ENCODE assay signal across 8 cellular contexts in the genomic region with DNA sequence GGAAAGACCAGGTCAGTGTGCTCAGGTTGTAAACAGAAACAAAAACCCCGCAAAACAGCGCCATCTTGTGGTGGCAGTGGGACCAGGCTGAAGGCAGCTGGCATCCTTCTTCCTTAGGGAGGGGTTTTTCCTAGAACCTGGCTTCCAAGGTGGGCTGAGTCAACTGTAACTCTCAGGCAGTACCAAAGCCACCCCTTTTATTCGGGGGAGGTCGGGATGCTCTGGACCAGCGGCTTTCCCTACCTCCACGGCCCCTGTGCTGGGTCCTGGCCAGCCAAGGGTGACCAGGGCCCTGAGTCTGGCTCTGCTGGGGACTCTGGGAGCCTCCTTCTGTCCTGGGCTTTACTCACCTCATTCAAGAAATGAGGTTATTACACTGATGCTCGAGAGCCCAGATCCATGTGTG.
DNase-seq lines count a peak whose midpoint lies in the region; ATAC-seq, FAIRE-seq and TF ChIP-seq lines count a peak whose summit lies in the region.

No MANE protein-coding gene starts in this region.

- H3K4me3 ChIP-seq in AG04450 (ENCODE audit: low read depth, low read length): no peak overlapping the region

- ATAC-seq in GM21786 (IDR thresholded peaks at IDR 0.05; ENCODE audit: unreplicated experiment): no peak

- peaks cover 41% of the 10 kb centered on the region for H3K27me3 ChIP-seq in AG04450 (ENCODE audit: control insufficient read depth, insufficient read depth, low read length)

- peak; percentile 60 for FAIRE-seq in GM18507 (lab: Jason Lieb, UNC)

- DNase-seq in AG04450 (ENCODE audit: low read depth, low spot score): no peak
- DNase-seq in GM18507 (ENCODE audit: extremely low spot score, insufficient read length, low read depth): peak; percentile 39
- DNase-seq in NCI-H446 (lab: John Stamatoyannopoulos, UW): peak; percentile 1 to 68
- peak; percentile 43 to 52 for DNase-seq in activated CD4-positive, alpha-beta T cell treated with anti-CD3 and anti-CD28 coated beads, Interleukin-2, amount 50 U/mL, for 24 hours (ENCODE audit: low read depth in 1 of 2, low spot score in 1 of 2)
- DNase-seq in dermis microvascular lymphatic vessel endothelial cell (ENCODE audit: low read depth in 2 of 2): peak; percentile 38 to 59
- DNase-seq in lung microvascular endothelial cell (ENCODE audit: low read depth in 2 of 2): peak; percentile 62 to 72
- DNase-seq in stimulated activated CD8-positive, alpha-beta memory T cell treated with anti-CD3 and anti-CD28 coated beads, Interleukin-2, amount 100 ng/mL, for 48 hours (ENCODE audit: low read depth in 2 of 2): peak; percentile 41 to 49

- H3K9me3 ChIP-seq in AG04450 (ENCODE audit: control insufficient read depth, insufficient read depth, low read length): no peaks in the 10 kb centered on the region; the same call in 1 of the 2 replicates

- TF ChIP-seq CTCF in AG04450 (IDR thresholded peaks at IDR 0.05; ENCODE audit: low read depth, low read length): peak; percentile 94

- CTCF ChIA-PET in AG04450 (lab: Charles Lee): interaction anchor here (0.6 to 0.7 kb wide), 5 partner anchors 9 to 313 kb away, joined by 3 to 7 read pairs (median 3); no protein-coding TSS in a partner anchor

- no peak overlapping the region for H3K27ac ChIP-seq in AG04450 (ENCODE audit: low read depth, low read length)

- POLR2A ChIA-PET in AG04450 (lab: Yijun Ruan, JAX): no interaction called here
